9 cellular contexts compared by ENCODE assay signal in genomic region chr6:42387336-42387735, GRCh38.
DNase-seq lines count a peak whose midpoint lies in the region; FAIRE-seq and TF ChIP-seq lines count a peak whose summit lies in the region.
"Had no signal": no experiment of that assay in that cellular context is flagged by ENCODE, and none has a peak within 500 bp of the region (broad histone marks: within the 10 kb centered on the region; RNA-seq: fewer than 3 reads in every experiment).

No MANE protein-coding gene starts in this region.

- no peak for DNase-seq in GM12892 (ENCODE audit: insufficient read length)
- peak; percentile 57 for DNase-seq in activated naive CD4-positive, alpha-beta T cell treated with anti-CD3 and anti-CD28 coated beads for 36 hours
- DNase-seq in renal cortical epithelial cell (ENCODE audit: low read depth): peak; percentile 61
- no peak for DNase-seq in SK-N-DZ (ENCODE audit: low spot score)
- DNase-seq in cardiac septum (ENCODE audit: low spot score): no peak
- DNase-seq in coronary artery (ENCODE audit: low spot score): no peak
- DNase-seq: testis had no signal

- FAIRE-seq in GM12892 (lab: Jason Lieb, UNC): peak; percentile 46

- peak overlapping the region; percentile 4 for H3K27ac Mint-ChIP-seq in activated naive CD4-positive, alpha-beta T cell treated with anti-CD3 and anti-CD28 coated beads for 36 hours
- H3K27ac Mint-ChIP-seq: neural progenitor cell had no signal

- no peak overlapping the region for H3K4me3 ChIP-seq in OCI-LY3 (ENCODE audit: low read length)
- H3K4me3 ChIP-seq in coronary artery: no peak overlapping the region
- H3K4me3 ChIP-seq: neural progenitor cell, testis had no signal

- intact Hi-C loops in activated naive CD4-positive, alpha-beta T cell treated with anti-CD3 and anti-CD28 coated beads for 36 hours (cut with micrococcal nuclease): no loop called here
- intact Hi-C loops in cardiac septum (cut with DNase I): no loop called here

- H3K27me3 ChIP-seq in OCI-LY3 (ENCODE audit: low read depth, low read length): no peaks in the 10 kb centered on the region
- H3K27me3 ChIP-seq: neural progenitor cell, testis had no signal

- TF ChIP-seq POLR2A in GM12892 (IDR thresholded peaks at IDR 0.05; ENCODE audit: low read depth, low read length): no peak

- peaks cover 3% of the 10 kb centered on the region for H3K36me3 ChIP-seq in OCI-LY3 (replicated peaks; ENCODE audit: low read depth, low read length)
- H3K36me3 ChIP-seq: neural progenitor cell had no signal

- peaks cover 69% of the 10 kb centered on the region for H3K79me2 ChIP-seq in OCI-LY3 (ENCODE audit: low read length)

- H3K9me3 Mint-ChIP-seq in activated naive CD4-positive, alpha-beta T cell treated with anti-CD3 and anti-CD28 coated beads for 36 hours: no peaks in the 10 kb centered on the region
- H3K9me3 Mint-ChIP-seq: neural progenitor cell had no signal

- no peaks in the 10 kb centered on the region for H3K9me3 ChIP-seq in OCI-LY3 (ENCODE audit: insufficient read depth, low read length)
- H3K9me3 ChIP-seq: testis had no signal

- CTCF ChIA-PET in activated naive CD4-positive, alpha-beta T cell treated with anti-CD3 and anti-CD28 coated beads for 36 hours (lab: Charles Lee): interaction anchor here (0.9 to 1.8 kb wide), 2 partner anchors 66 to 160 kb away, joined by 3 to 5 read pairs; no protein-coding TSS in a partner anchor

- peaks cover 1% of the 10 kb centered on the region for H3K36me3 Mint-ChIP-seq in activated naive CD4-positive, alpha-beta T cell treated with anti-CD3 and anti-CD28 coated beads for 36 hours (ENCODE audit: low read depth)
- H3K36me3 Mint-ChIP-seq: neural progenitor cell had no signal

- H3K4me1 ChIP-seq in OCI-LY3 (ENCODE audit: low read length): peaks cover 75% of the 10 kb centered on the region

- H3K27me3 Mint-ChIP-seq in activated naive CD4-positive, alpha-beta T cell treated with anti-CD3 and anti-CD28 coated beads for 36 hours (ENCODE audit: low read depth): no peaks in the 10 kb centered on the region

- TF ChIP-seq CTCF in OCI-LY3 (IDR thresholded peaks at IDR 0.05; ENCODE audit: low read depth, low read length) (no peak), coronary artery (IDR thresholded peaks at IDR 0.05) (no peak)

- H3K27ac ChIP-seq in OCI-LY3 (ENCODE audit: low read length): no peak overlapping the region
- H3K27ac ChIP-seq in coronary artery: no peak overlapping the region
- H3K27ac ChIP-seq: neural progenitor cell, testis had no signal

- peak overlapping the region; percentile 27 for H3K4me2 ChIP-seq in OCI-LY3 (ENCODE audit: low read length)
- H3K4me2 ChIP-seq: neural progenitor cell had no signal

- peaks cover 44% of the 10 kb centered on the region; the same call in 1 of the 2 replicates for H4K20me1 ChIP-seq in OCI-LY3 (ENCODE audit: insufficient read depth, low read length)

- H3K4me1 Mint-ChIP-seq in activated naive CD4-positive, alpha-beta T cell treated with anti-CD3 and anti-CD28 coated beads for 36 hours (ENCODE audit: low read depth): peaks cover 72% of the 10 kb centered on the region

- no peak overlapping the region for H2AFZ ChIP-seq in OCI-LY3 (ENCODE audit: low read depth, low read length)
- H2AFZ ChIP-seq: neural progenitor cell had no signal

- H3K9ac ChIP-seq in OCI-LY3 (ENCODE audit: low read length): no peak overlapping the region
- H3K9ac ChIP-seq: neural progenitor cell had no signal

- H3K4me3 Mint-ChIP-seq in activated naive CD4-positive, alpha-beta T cell treated with anti-CD3 and anti-CD28 coated beads for 36 hours: no peak overlapping the region
- H3K4me3 Mint-ChIP-seq: neural progenitor cell had no signal

Comparison
In these comparisons a context has a peak if more than half of its experiments do, and no peak if none do; other contexts are left out.
1. DNase-seq: peak in activated naive CD4-positive, alpha-beta T cell treated with anti-CD3 and anti-CD28 coated beads for 36 hours (single experiment) and renal cortical epithelial cell (single experiment); none in GM12892 (single experiment), SK-N-DZ (single experiment), cardiac septum (single experiment) and coronary artery (single experiment).